ENCODE assay signal across 17 cellular contexts in the genomic region with DNA sequence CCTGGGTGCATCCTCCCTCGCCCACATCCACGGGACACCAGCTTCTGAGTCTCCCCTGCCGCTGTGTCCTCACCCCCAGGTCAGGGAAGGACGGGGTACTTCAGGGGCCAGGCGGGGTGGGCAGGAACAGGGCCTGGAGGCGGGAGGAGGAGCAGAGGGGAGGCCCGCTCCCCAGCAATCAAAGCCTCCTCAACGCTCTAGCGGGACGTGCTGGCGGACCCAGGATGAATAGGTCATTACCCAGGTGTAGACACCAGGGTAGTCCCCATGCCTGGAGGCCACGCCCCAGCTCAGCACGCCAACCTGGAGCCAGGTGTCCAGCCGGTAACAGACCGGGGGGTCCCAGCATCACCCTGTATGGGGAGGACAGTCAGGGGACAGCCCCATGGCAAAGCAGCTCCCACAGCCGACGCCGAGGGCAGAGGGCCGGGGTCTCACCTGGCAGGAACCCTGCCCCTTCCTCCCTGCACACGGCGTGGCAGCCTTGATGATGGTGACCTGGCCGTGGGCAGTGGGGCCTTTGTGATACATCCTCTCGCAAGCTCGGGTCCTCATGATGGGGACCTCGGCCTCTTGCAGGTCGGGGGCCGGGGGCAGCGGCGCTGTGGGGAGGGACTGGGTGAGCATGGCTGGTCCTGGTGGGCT. TPM values are rescaled to one million over a fixed set of nuclear protein-coding genes. Genes with fewer than 3 reads are reported as not detected.
DNase-seq lines count a peak whose midpoint lies in the region; ATAC-seq and TF ChIP-seq lines count a peak whose summit lies in the region.
"Had no signal": no experiment of that assay in that cellular context is flagged by ENCODE, and none has a peak within 500 bp of the region (broad histone marks: within the 10 kb centered on the region; RNA-seq: fewer than 3 reads in every experiment).

No MANE protein-coding gene starts in this region.

- H4K8ac ChIP-seq in neuronal stem cell (ENCODE audit: low read depth, low read length): no peak overlapping the region

- H3K14ac ChIP-seq in neuronal stem cell (ENCODE audit: low read length): no peak overlapping the region

- H3K9me3 ChIP-seq in BLaER1 (no peaks in the 10 kb centered on the region), RWPE2 (ENCODE audit: severe bottlenecking) (no peaks in the 10 kb centered on the region), neuronal stem cell (replicated peaks in 1 of 2; ENCODE audit: control insufficient read depth in 2 of 2, insufficient read depth in 1 of 2, low read depth in 1 of 2, low read length in 2 of 2) (no peaks in the 10 kb centered on the region), Caco-2 (no peaks in the 10 kb centered on the region)

- H3K4ac ChIP-seq in neuronal stem cell (ENCODE audit: low read length): no peak overlapping the region

- CTCF ChIA-PET in Caco-2 (lab: Charles Lee): no interaction called here

- H3K9me3 Mint-ChIP-seq in stimulated activated memory B cell treated with anti-CD40 and anti-IgM and Interleukin-4, amounts not matched to agents 10 μg/mL and 1 μg/mL and 100 μg/mL, for 72 hours: no peaks in the 10 kb centered on the region
- peaks cover 4% of the 10 kb centered on the region for H3K9me3 Mint-ChIP-seq in Caco-2 (ENCODE audit: unreplicated experiment)
- H3K9me3 Mint-ChIP-seq: CD8-positive, alpha-beta T cell; HFFc6; IgD-negative memory B cell had no signal

- peak overlapping the region; percentile 38; the same call in 1 of the 2 replicates for H3K27ac ChIP-seq in BLaER1
- no peak overlapping the region for H3K27ac ChIP-seq in RWPE2 (ENCODE audit: poor library complexity, severe bottlenecking)
- no peak overlapping the region for H3K27ac ChIP-seq in neuronal stem cell (replicated peaks; ENCODE audit: low read length)
- H3K27ac ChIP-seq: GM23248 had no signal

- no peak for ATAC-seq in RWPE2 (ENCODE audit: low read depth)
- ATAC-seq in stimulated activated memory B cell treated with anti-CD40 and anti-IgM and Interleukin-4, amounts not matched to agents 10 μg/mL and 1 μg/mL and 100 μg/mL, for 72 hours: no peak
- ATAC-seq: CD8-positive, alpha-beta T cell; HCT116; HepG2 had no signal

- H3K27ac Mint-ChIP-seq in stimulated activated memory B cell treated with anti-CD40 and anti-IgM and Interleukin-4, amounts not matched to agents 10 μg/mL and 1 μg/mL and 100 μg/mL, for 72 hours: peak overlapping the region; percentile 63
- no peak overlapping the region for H3K27ac Mint-ChIP-seq in Caco-2 (ENCODE audit: unreplicated experiment)
- H3K27ac Mint-ChIP-seq: CD8-positive, alpha-beta T cell; HFFc6; IgD-negative memory B cell had no signal

- H3K27me3 ChIP-seq in BLaER1 (peaks cover 60% of the 10 kb centered on the region), RWPE2 (ENCODE audit: insufficient read depth, poor library complexity, severe bottlenecking) (peaks cover 6% of the 10 kb centered on the region), neuronal stem cell (ENCODE audit: control insufficient read depth in 3 of 3, insufficient read depth in 3 of 3, low read depth in 1 of 3, low read length in 3 of 3) (peaks cover 0 to 43% (median 0%) of the 10 kb centered on the region in 3 experiments), Caco-2 (replicated peaks; ENCODE audit: control insufficient read depth, insufficient read depth, low read length) (no peaks in the 10 kb centered on the region)

- H3K36me3 Mint-ChIP-seq in stimulated activated memory B cell treated with anti-CD40 and anti-IgM and Interleukin-4, amounts not matched to agents 10 μg/mL and 1 μg/mL and 100 μg/mL, for 72 hours: no peaks in the 10 kb centered on the region
- peaks cover 5% of the 10 kb centered on the region for H3K36me3 Mint-ChIP-seq in Caco-2 (ENCODE audit: insufficient read depth, unreplicated experiment)
- H3K36me3 Mint-ChIP-seq: CD8-positive, alpha-beta T cell; IgD-negative memory B cell had no signal

- no peak overlapping the region for H4K91ac ChIP-seq in neuronal stem cell (ENCODE audit: low read depth, low read length, poor library complexity)

- no peak overlapping the region for H3K4me3 Mint-ChIP-seq in stimulated activated memory B cell treated with anti-CD40 and anti-IgM and Interleukin-4, amounts not matched to agents 10 μg/mL and 1 μg/mL and 100 μg/mL, for 72 hours
- no peak overlapping the region for H3K4me3 Mint-ChIP-seq in Caco-2 (ENCODE audit: unreplicated experiment)
- H3K4me3 Mint-ChIP-seq: CD8-positive, alpha-beta T cell; HFFc6; IgD-negative memory B cell had no signal

- POLR2A ChIA-PET in Caco-2 (lab: Charles Lee): no interaction called here

- H3K9ac ChIP-seq in BLaER1 (no peak overlapping the region), neuronal stem cell (ENCODE audit: low read depth, low read length, poor library complexity) (no peak overlapping the region)
- H3K9ac ChIP-seq: GM23248 had no signal

- H3K4me2 ChIP-seq in BLaER1 (peak overlapping the region; percentile 67), neuronal stem cell (ENCODE audit: insufficient read depth, low read length, poor library complexity, severe bottlenecking) (no peak overlapping the region)

- no peak overlapping the region for H2BK5ac ChIP-seq in neuronal stem cell (ENCODE audit: low read length)

- H3K27me3 Mint-ChIP-seq in stimulated activated memory B cell treated with anti-CD40 and anti-IgM and Interleukin-4, amounts not matched to agents 10 μg/mL and 1 μg/mL and 100 μg/mL, for 72 hours: peaks cover 61% of the 10 kb centered on the region
- no peaks in the 10 kb centered on the region for H3K27me3 Mint-ChIP-seq in Caco-2 (ENCODE audit: insufficient read depth, unreplicated experiment)

- H4K20me1 ChIP-seq in BLaER1: no peaks in the 10 kb centered on the region

- DNase-seq in RWPE2 (ENCODE audit: low spot score): peak; percentile 58
- no peak for DNase-seq in neuronal stem cell (ENCODE audit: low spot score)
- DNase-seq in COR-L47 (lab: John Stamatoyannopoulos, UW): no peak
- DNase-seq in activated CD4-positive, alpha-beta T cell treated with anti-CD3 and anti-CD28 coated beads for 4 hours: no peak
- no peak for DNase-seq in Caco-2
- DNase-seq: ACHN; CD8-positive, alpha-beta T cell; GM23248; HFFc6; KBM-7 had no signal

- H3K79me1 ChIP-seq in neuronal stem cell (ENCODE audit: low read depth, low read length): peaks cover 3% of the 10 kb centered on the region

- TF ChIP-seq CTCF in RWPE2 (IDR thresholded peaks at IDR 0.05; ENCODE audit: poor library complexity, severe bottlenecking) (no peak), Caco-2 (IDR thresholded peaks at IDR 0.05; ENCODE audit: insufficient read depth in 1 of 2, low read depth in 1 of 2, low read length in 1 of 2, severe bottlenecking in 1 of 2, unreplicated experiment in 1 of 2) (no peak)

- H2BK15ac ChIP-seq in neuronal stem cell (ENCODE audit: low read length): peak overlapping the region; percentile 87

- H2AK5ac ChIP-seq in neuronal stem cell (ENCODE audit: low read depth, low read length): peak overlapping the region; percentile 83

- no peak overlapping the region for H3K4me3 ChIP-seq in BLaER1
- no peak overlapping the region for H3K4me3 ChIP-seq in RWPE2 (ENCODE audit: severe bottlenecking)
- H3K4me3 ChIP-seq in neuronal stem cell (ENCODE audit: low read length in 2 of 2): peak overlapping the region in 1 of 2 donors; percentile 18
- H3K4me3 ChIP-seq in Caco-2 (ENCODE audit: low read depth, low read length): no peak overlapping the region
- H3K4me3 ChIP-seq: GM23248 had no signal

- peaks cover 8% of the 10 kb centered on the region for H3K4me1 Mint-ChIP-seq in stimulated activated memory B cell treated with anti-CD40 and anti-IgM and Interleukin-4, amounts not matched to agents 10 μg/mL and 1 μg/mL and 100 μg/mL, for 72 hours
- no peaks in the 10 kb centered on the region for H3K4me1 Mint-ChIP-seq in Caco-2 (ENCODE audit: low read depth, unreplicated experiment)

- H3K23ac ChIP-seq in neuronal stem cell (ENCODE audit: low read depth, low read length, poor library complexity): peak overlapping the region; percentile 67

- intact Hi-C loops in Caco-2 (cut with micrococcal nuclease; ENCODE audit: unreplicated experiment): no loop called here

- H3K4me1 ChIP-seq in BLaER1 (peaks cover 62% of the 10 kb centered on the region), RWPE2 (ENCODE audit: insufficient read depth, poor library complexity, severe bottlenecking) (no peaks in the 10 kb centered on the region), neuronal stem cell (ENCODE audit: control insufficient read depth in 2 of 2, insufficient read depth in 1 of 2, low read depth in 1 of 2, low read length in 2 of 2) (peaks cover 11 to 14% of the 10 kb centered on the region in 2 donors), Caco-2 (no peaks in the 10 kb centered on the region)

- no peak overlapping the region for H2AFZ ChIP-seq in neuronal stem cell (ENCODE audit: low read length)
- H2AFZ ChIP-seq: GM23248 had no signal

- peak overlapping the region; percentile 80 for H3K18ac ChIP-seq in neuronal stem cell (ENCODE audit: low read length)

- BruUV-seq in Caco-2 (replicated peaks; lab: Mats Ljungman, UMichigan): no TSS peak

- H3K36me3 ChIP-seq in BLaER1 (no peaks in the 10 kb centered on the region), RWPE2 (ENCODE audit: low read depth) (no peaks in the 10 kb centered on the region), neuronal stem cell (replicated peaks in 1 of 2; ENCODE audit: control insufficient read depth in 2 of 2, insufficient read depth in 2 of 2, low read length in 2 of 2) (no peaks in the 10 kb centered on the region), Caco-2 (ENCODE audit: control insufficient read depth, insufficient read depth, low read length) (no peaks in the 10 kb centered on the region)

- peak overlapping the region; percentile 91 for H2BK120ac ChIP-seq in neuronal stem cell (ENCODE audit: low read depth, low read length)

- WGBS in neuronal stem cell (ENCODE audit: extremely low coverage in 2 of 2, insufficient read length in 2 of 2, insufficient replicate concordance in 1 of 2), 2 donors: no CpG with 5 or more reads among the region's 29 CpGs

- H2BK12ac ChIP-seq in neuronal stem cell (ENCODE audit: low read length): peak overlapping the region; percentile 30

RNA-seq across cellular contexts. Expression of a gene that starts 24.2 kb away (rescaled TPM):
- 0.06 TPM for polyA plus RNA-seq in neuronal stem cell (2013, experiment 1 of 2)
- polyA plus RNA-seq in neuronal stem cell (2013, experiment 2 of 2): not detected
- not detected in 2 replicates for total RNA-seq in Caco-2 (2022)
- total RNA-seq: A172; CD8-positive, alpha-beta T cell; GM23248; HepG2; HFFc6 had no signal
- polyA plus RNA-seq: BJ, GM23248, HepG2, IgD-negative memory B cell had no signal

RNA-seq across cellular contexts. Expression of a gene that starts 29.4 kb away (rescaled TPM):
- 253 TPM for polyA plus RNA-seq in neuronal stem cell (2013, experiment 1 of 2)
- 258 TPM for polyA plus RNA-seq in neuronal stem cell (2013, experiment 2 of 2)
- 178 and 199 TPM in 2 replicates for total RNA-seq in Caco-2 (2022)

RNA-seq across cellular contexts. Expression of a gene that starts 39.6 kb away (rescaled TPM):
- not detected for polyA plus RNA-seq in neuronal stem cell (2013, experiment 1 of 2)
- not detected for polyA plus RNA-seq in neuronal stem cell (2013, experiment 2 of 2)
- not detected in 2 replicates for total RNA-seq in Caco-2 (2022)
- total RNA-seq: CD8-positive, alpha-beta T cell; GM23248; HepG2; HFFc6 had no signal
- polyA plus RNA-seq: BJ, GM23248, IgD-negative memory B cell had no signal

RNA-seq across cellular contexts. Expression of a gene that starts 50.1 kb away (rescaled TPM):
- polyA plus RNA-seq in neuronal stem cell (2013, experiment 1 of 2): not detected
- polyA plus RNA-seq in neuronal stem cell (2013, experiment 2 of 2): not detected
- total RNA-seq in Caco-2 (2022): not detected in 2 replicates
- total RNA-seq: A172; CD8-positive, alpha-beta T cell; GM23248; HepG2; HFFc6 had no signal
- polyA plus RNA-seq: BJ, GM23248, HepG2, IgD-negative memory B cell had no signal

RNA-seq across cellular contexts. Expression of a gene that starts 53.4 kb away (rescaled TPM):
- 3.1 TPM for polyA plus RNA-seq in neuronal stem cell (2013, experiment 1 of 2)
- 2.9 TPM for polyA plus RNA-seq in neuronal stem cell (2013, experiment 2 of 2)
- 4.2 and 5.0 TPM in 2 replicates for total RNA-seq in Caco-2 (2022)
